Comparison of ENCODE assay signal across 17 cellular contexts in the genomic region with DNA sequence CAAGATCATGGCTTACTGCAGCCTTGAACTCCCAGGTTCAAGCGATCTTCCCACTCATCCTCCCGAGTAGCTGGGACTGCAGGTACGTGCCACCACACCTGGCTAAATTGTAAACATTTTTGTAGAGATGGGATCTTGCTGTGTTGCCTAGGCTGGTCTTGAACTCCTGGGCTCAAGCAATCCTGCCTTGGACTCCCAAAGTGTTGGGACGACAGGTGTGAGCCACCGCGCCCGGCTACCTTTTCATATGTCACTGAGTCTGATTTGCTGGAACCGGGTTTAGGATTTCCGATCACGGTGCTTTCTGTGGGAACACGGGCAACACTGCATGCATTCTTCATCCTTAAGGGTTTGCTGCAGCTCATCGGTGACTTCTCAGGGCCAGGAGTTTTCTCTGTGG. TPM values are rescaled to one million over a fixed set of nuclear protein-coding genes. Genes with fewer than 3 reads are reported as not detected.
"Had no signal": no experiment of that assay in that cellular context is flagged by ENCODE, and none has a peak within 500 bp of the region (broad histone marks: within the 10 kb centered on the region; RNA-seq: fewer than 3 reads in every experiment).

No MANE protein-coding gene starts in this region.

- ATAC-seq: activated T-helper 17 cell treated with anti-CD3 and anti-CD28 coated beads, Interleukin-2, amount 50 U/mL, for 72 hours; heart left ventricle; left cardiac atrium; pancreas; right cardiac atrium; stimulated activated naive B cell treated with anti-CD40 and anti-IgM and Interleukin-4, amounts not matched to agents 10 μg/mL and 1 μg/mL and 100 μg/mL, for 72 hours had no signal

- DNase-seq: activated CD4-positive, alpha-beta T cell treated with anti-CD3 and anti-CD28 coated beads, Interleukin-2, amount 50 U/mL, for 4 hours; activated naive CD4-positive, alpha-beta T cell treated with Interleukin-2 at 50 U/mL for 16 hours; activated naive CD8-positive, alpha-beta T cell treated with anti-CD3 and anti-CD28 coated beads for 36 hours; cortex of kidney; heart left ventricle; left cardiac atrium; right cardiac atrium; stimulated activated naive B cell treated with anti-CD40 and anti-IgM and Interleukin-4, amounts not matched to agents 10 μg/mL and 1 μg/mL and 100 μg/mL, for 72 hours; trophoblast cell had no signal

- H3K4me3 ChIP-seq: gastroesophageal sphincter, heart left ventricle, pancreas had no signal

- H3K9me3 ChIP-seq: gastroesophageal sphincter, heart left ventricle, neutrophil, pancreas had no signal

- H3K27ac Mint-ChIP-seq: activated naive CD8-positive, alpha-beta T cell treated with anti-CD3 and anti-CD28 coated beads for 36 hours; activated T-helper 17 cell treated with anti-CD3 and anti-CD28 coated beads, Interleukin-2, amount 50 U/mL, for 72 hours; stimulated activated naive B cell treated with anti-CD40 and anti-IgM and Interleukin-4, amounts not matched to agents 10 μg/mL and 1 μg/mL and 100 μg/mL, for 72 hours; T-helper 1 cell treated with Interleukin-12 subunit alpha and Interleukin-12 subunit beta and Interleukin-4 antibody, amounts not matched to agents 30 μg/mL and 1 μg/mL, for 36 hours had no signal

- H3K36me3 ChIP-seq: gastroesophageal sphincter, heart left ventricle, neutrophil, pancreas had no signal

- H3K27me3 Mint-ChIP-seq: activated naive CD8-positive, alpha-beta T cell treated with anti-CD3 and anti-CD28 coated beads for 36 hours had no signal

- H3K4me1 ChIP-seq: heart left ventricle had no signal

- H3K36me3 Mint-ChIP-seq: activated naive CD8-positive, alpha-beta T cell treated with anti-CD3 and anti-CD28 coated beads for 36 hours; stimulated activated naive B cell treated with anti-CD40 and anti-IgM and Interleukin-4, amounts not matched to agents 10 μg/mL and 1 μg/mL and 100 μg/mL, for 72 hours had no signal

- H3K27ac ChIP-seq: epithelial cell of prostate, gastroesophageal sphincter, heart left ventricle, neutrophil, pancreas had no signal

- H3K4me3 Mint-ChIP-seq: activated naive CD8-positive, alpha-beta T cell treated with anti-CD3 and anti-CD28 coated beads for 36 hours; activated T-helper 17 cell treated with anti-CD3 and anti-CD28 coated beads, Interleukin-2, amount 50 U/mL, for 72 hours; nephron; stimulated activated naive B cell treated with anti-CD40 and anti-IgM and Interleukin-4, amounts not matched to agents 10 μg/mL and 1 μg/mL and 100 μg/mL, for 72 hours; T-helper 1 cell treated with Interleukin-12 subunit alpha and Interleukin-12 subunit beta and Interleukin-4 antibody, amounts not matched to agents 30 μg/mL and 1 μg/mL, for 36 hours had no signal

- H3K9me3 Mint-ChIP-seq: activated naive CD8-positive, alpha-beta T cell treated with anti-CD3 and anti-CD28 coated beads for 36 hours; activated T-helper 17 cell treated with anti-CD3 and anti-CD28 coated beads, Interleukin-2, amount 50 U/mL, for 72 hours; nephron; T-helper 1 cell treated with Interleukin-12 subunit alpha and Interleukin-12 subunit beta and Interleukin-4 antibody, amounts not matched to agents 30 μg/mL and 1 μg/mL, for 36 hours had no signal

RNA-seq across cellular contexts. Expression of gene PCBP3, which starts 32.2 kb away (rescaled TPM):
- total RNA-seq: skeletal muscle tissue had no signal
